In genomic region chr5:173327948-173328895, GRCh38 we compare ENCODE assay signal across 1 cellular context.
TF ChIP-seq lines count a peak whose summit lies in the region.

Gene STC2 (minus strand): TSS chr5:173328414. CDS start chr5:173328193, 221 bp downstream.

TF ChIP-seq in K562, 482 proteins besides CTCF, POLR2A, EP300 and RAD21 (continued from another document and continues in another):
- TF ChIP-seq, protein P1, sequence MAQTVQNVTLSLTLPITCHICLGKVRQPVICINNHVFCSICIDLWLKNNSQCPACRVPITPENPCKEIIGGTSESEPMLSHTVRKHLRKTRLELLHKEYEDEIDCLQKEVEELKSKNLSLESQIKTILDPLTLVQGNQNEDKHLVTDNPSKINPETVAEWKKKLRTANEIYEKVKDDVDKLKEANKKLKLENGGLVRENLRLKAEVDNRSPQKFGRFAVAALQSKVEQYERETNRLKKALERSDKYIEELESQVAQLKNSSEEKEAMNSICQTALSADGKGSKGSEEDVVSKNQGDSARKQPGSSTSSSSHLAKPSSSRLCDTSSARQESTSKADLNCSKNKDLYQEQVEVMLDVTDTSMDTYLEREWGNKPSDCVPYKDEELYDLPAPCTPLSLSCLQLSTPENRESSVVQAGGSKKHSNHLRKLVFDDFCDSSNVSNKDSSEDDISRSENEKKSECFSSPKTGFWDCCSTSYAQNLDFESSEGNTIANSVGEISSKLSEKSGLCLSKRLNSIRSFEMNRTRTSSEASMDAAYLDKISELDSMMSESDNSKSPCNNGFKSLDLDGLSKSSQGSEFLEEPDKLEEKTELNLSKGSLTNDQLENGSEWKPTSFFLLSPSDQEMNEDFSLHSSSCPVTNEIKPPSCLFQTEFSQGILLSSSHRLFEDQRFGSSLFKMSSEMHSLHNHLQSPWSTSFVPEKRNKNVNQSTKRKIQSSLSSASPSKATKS (CRISPR knock-in tag; IDR thresholded peaks at IDR 0.05) = no peak
- TF ChIP-seq, protein P2, sequence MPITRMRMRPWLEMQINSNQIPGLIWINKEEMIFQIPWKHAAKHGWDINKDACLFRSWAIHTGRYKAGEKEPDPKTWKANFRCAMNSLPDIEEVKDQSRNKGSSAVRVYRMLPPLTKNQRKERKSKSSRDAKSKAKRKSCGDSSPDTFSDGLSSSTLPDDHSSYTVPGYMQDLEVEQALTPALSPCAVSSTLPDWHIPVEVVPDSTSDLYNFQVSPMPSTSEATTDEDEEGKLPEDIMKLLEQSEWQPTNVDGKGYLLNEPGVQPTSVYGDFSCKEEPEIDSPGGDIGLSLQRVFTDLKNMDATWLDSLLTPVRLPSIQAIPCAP (CRISPR knock-in tag; IDR thresholded peaks at IDR 0.05; ENCODE audit: borderline replicate concordance) = no peak
- TF ChIP-seq ZNF12 (CRISPR knock-in tag; IDR thresholded peaks at IDR 0.05) = 0 out of 2 replicates have a peak, but pooled peaks have one; percentile 56
- peak; percentile 11 for TF ChIP-seq DACH1 (IDR thresholded peaks at IDR 0.05; ENCODE audit: partially characterized antibody)
- TF ChIP-seq, protein P3, sequence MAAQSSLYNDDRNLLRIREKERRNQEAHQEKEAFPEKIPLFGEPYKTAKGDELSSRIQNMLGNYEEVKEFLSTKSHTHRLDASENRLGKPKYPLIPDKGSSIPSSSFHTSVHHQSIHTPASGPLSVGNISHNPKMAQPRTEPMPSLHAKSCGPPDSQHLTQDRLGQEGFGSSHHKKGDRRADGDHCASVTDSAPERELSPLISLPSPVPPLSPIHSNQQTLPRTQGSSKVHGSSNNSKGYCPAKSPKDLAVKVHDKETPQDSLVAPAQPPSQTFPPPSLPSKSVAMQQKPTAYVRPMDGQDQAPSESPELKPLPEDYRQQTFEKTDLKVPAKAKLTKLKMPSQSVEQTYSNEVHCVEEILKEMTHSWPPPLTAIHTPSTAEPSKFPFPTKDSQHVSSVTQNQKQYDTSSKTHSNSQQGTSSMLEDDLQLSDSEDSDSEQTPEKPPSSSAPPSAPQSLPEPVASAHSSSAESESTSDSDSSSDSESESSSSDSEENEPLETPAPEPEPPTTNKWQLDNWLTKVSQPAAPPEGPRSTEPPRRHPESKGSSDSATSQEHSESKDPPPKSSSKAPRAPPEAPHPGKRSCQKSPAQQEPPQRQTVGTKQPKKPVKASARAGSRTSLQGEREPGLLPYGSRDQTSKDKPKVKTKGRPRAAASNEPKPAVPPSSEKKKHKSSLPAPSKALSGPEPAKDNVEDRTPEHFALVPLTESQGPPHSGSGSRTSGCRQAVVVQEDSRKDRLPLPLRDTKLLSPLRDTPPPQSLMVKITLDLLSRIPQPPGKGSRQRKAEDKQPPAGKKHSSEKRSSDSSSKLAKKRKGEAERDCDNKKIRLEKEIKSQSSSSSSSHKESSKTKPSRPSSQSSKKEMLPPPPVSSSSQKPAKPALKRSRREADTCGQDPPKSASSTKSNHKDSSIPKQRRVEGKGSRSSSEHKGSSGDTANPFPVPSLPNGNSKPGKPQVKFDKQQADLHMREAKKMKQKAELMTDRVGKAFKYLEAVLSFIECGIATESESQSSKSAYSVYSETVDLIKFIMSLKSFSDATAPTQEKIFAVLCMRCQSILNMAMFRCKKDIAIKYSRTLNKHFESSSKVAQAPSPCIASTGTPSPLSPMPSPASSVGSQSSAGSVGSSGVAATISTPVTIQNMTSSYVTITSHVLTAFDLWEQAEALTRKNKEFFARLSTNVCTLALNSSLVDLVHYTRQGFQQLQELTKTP (IDR thresholded peaks at IDR 0.05; ENCODE audit: low read depth in 1 of 2, partially characterized antibody in 2 of 2) = peak in 1 of 2 experiments; percentile 32
- peak; percentile 85 for TF ChIP-seq CXXC5 (CRISPR knock-in tag; IDR thresholded peaks at IDR 0.05)
- no peak for TF ChIP-seq NFE2L1 (tag; IDR thresholded peaks at IDR 0.05; ENCODE audit: borderline replicate concordance, low read depth)
- TF ChIP-seq FOS (IDR thresholded peaks at IDR 0.05; ENCODE audit: extremely low read depth, insufficient read length) = no peak
- TF ChIP-seq FOXM1 (IDR thresholded peaks at IDR 0.05; ENCODE audit: low read depth) = no peak
- no peak for TF ChIP-seq FOXM1 (CRISPR knock-in tag; IDR thresholded peaks at IDR 0.05; ENCODE audit: low read depth)
- peak; percentile 75 for TF ChIP-seq NFYB (IDR thresholded peaks at IDR 0.05; ENCODE audit: extremely low read depth, insufficient read length)
- TF ChIP-seq MCM7 (IDR thresholded peaks at IDR 0.05) = no peak
- no peak for TF ChIP-seq NR1H2 (CRISPR knock-in tag; IDR thresholded peaks at IDR 0.05)
- 0 out of 2 replicates have a peak, but pooled peaks have one; percentile 53 for TF ChIP-seq ZNF589 (CRISPR knock-in tag; IDR thresholded peaks at IDR 0.05; ENCODE audit: low read depth)
- no peak; a peak in 1 of 4 replicates for TF ChIP-seq TBL1XR1 (IDR thresholded peaks at IDR 0.05; ENCODE audit: low read length in 2 of 2)
- TF ChIP-seq NR2C2 (CRISPR knock-in tag; IDR thresholded peaks at IDR 0.05) = no peak
- peak; percentile 87 for TF ChIP-seq NR2C2 (tag; IDR thresholded peaks at IDR 0.05)
- TF ChIP-seq EP400 (IDR thresholded peaks at IDR 0.05) = peak; percentile 82
- TF ChIP-seq MIER1 (IDR thresholded peaks at IDR 0.05; ENCODE audit: low read depth) = no peak
- TF ChIP-seq SFPQ (IDR thresholded peaks at IDR 0.05; ENCODE audit: low read depth, low read length) = no peak
- TF ChIP-seq NR4A1 (CRISPR knock-in tag; IDR thresholded peaks at IDR 0.05) = no peak
- no peak for TF ChIP-seq NR4A1 (tag; IDR thresholded peaks at IDR 0.05)
- TF ChIP-seq TAF15 (IDR thresholded peaks at IDR 0.05; ENCODE audit: low read depth, low read length) = no peak
- TF ChIP-seq TBP (optimal IDR thresholded peaks at IDR 0.05; ENCODE audit: low read depth, low read length) = peak; percentile 77
- TF ChIP-seq ZNF707 (CRISPR knock-in tag; conservative IDR thresholded peaks at IDR 0.05) = no peak
- peak; percentile 37 for TF ChIP-seq ZBTB2 (IDR thresholded peaks at IDR 0.05)
- TF ChIP-seq, protein P4, sequence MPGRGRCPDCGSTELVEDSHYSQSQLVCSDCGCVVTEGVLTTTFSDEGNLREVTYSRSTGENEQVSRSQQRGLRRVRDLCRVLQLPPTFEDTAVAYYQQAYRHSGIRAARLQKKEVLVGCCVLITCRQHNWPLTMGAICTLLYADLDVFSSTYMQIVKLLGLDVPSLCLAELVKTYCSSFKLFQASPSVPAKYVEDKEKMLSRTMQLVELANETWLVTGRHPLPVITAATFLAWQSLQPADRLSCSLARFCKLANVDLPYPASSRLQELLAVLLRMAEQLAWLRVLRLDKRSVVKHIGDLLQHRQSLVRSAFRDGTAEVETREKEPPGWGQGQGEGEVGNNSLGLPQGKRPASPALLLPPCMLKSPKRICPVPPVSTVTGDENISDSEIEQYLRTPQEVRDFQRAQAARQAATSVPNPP (IDR thresholded peaks at IDR 0.05; ENCODE audit: borderline replicate concordance, insufficient read depth, insufficient read length) = no peak
- TF ChIP-seq ZNF639 (CRISPR knock-in tag; conservative IDR thresholded peaks at IDR 0.05 in 1 of 2, IDR thresholded peaks at IDR 0.05 in 1 of 2) = no peak
- TF ChIP-seq ZNF644 (tag; IDR thresholded peaks at IDR 0.05; ENCODE audit: low read depth) = no peak
- TF ChIP-seq SMARCA5 (IDR thresholded peaks at IDR 0.05) = no peak
- TF ChIP-seq TAL1 (IDR thresholded peaks at IDR 0.05) = no peak
- TF ChIP-seq, protein P5, sequence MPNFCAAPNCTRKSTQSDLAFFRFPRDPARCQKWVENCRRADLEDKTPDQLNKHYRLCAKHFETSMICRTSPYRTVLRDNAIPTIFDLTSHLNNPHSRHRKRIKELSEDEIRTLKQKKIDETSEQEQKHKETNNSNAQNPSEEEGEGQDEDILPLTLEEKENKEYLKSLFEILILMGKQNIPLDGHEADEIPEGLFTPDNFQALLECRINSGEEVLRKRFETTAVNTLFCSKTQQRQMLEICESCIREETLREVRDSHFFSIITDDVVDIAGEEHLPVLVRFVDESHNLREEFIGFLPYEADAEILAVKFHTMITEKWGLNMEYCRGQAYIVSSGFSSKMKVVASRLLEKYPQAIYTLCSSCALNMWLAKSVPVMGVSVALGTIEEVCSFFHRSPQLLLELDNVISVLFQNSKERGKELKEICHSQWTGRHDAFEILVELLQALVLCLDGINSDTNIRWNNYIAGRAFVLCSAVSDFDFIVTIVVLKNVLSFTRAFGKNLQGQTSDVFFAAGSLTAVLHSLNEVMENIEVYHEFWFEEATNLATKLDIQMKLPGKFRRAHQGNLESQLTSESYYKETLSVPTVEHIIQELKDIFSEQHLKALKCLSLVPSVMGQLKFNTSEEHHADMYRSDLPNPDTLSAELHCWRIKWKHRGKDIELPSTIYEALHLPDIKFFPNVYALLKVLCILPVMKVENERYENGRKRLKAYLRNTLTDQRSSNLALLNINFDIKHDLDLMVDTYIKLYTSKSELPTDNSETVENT (CRISPR knock-in tag; IDR thresholded peaks at IDR 0.05) = no peak
- TF ChIP-seq, protein P6, sequence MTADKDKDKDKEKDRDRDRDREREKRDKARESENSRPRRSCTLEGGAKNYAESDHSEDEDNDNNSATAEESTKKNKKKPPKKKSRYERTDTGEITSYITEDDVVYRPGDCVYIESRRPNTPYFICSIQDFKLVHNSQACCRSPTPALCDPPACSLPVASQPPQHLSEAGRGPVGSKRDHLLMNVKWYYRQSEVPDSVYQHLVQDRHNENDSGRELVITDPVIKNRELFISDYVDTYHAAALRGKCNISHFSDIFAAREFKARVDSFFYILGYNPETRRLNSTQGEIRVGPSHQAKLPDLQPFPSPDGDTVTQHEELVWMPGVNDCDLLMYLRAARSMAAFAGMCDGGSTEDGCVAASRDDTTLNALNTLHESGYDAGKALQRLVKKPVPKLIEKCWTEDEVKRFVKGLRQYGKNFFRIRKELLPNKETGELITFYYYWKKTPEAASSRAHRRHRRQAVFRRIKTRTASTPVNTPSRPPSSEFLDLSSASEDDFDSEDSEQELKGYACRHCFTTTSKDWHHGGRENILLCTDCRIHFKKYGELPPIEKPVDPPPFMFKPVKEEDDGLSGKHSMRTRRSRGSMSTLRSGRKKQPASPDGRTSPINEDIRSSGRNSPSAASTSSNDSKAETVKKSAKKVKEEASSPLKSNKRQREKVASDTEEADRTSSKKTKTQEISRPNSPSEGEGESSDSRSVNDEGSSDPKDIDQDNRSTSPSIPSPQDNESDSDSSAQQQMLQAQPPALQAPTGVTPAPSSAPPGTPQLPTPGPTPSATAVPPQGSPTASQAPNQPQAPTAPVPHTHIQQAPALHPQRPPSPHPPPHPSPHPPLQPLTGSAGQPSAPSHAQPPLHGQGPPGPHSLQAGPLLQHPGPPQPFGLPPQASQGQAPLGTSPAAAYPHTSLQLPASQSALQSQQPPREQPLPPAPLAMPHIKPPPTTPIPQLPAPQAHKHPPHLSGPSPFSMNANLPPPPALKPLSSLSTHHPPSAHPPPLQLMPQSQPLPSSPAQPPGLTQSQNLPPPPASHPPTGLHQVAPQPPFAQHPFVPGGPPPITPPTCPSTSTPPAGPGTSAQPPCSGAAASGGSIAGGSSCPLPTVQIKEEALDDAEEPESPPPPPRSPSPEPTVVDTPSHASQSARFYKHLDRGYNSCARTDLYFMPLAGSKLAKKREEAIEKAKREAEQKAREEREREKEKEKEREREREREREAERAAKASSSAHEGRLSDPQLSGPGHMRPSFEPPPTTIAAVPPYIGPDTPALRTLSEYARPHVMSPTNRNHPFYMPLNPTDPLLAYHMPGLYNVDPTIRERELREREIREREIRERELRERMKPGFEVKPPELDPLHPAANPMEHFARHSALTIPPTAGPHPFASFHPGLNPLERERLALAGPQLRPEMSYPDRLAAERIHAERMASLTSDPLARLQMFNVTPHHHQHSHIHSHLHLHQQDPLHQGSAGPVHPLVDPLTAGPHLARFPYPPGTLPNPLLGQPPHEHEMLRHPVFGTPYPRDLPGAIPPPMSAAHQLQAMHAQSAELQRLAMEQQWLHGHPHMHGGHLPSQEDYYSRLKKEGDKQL (CRISPR knock-in tag; IDR thresholded peaks at IDR 0.05; ENCODE audit: borderline replicate concordance) = 0 out of 2 replicates have a peak, but pooled peaks have one; percentile 30
